Comparison of ENCODE assay signal across 1 cellular context in genomic region chr1:145119842-145120241, GRCh38. TPM values are rescaled to one million over a fixed set of nuclear protein-coding genes. Genes with fewer than 3 reads are reported as not detected.
"Had no signal": no experiment of that assay in that cellular context is flagged by ENCODE, and none has a peak within 500 bp of the region (broad histone marks: within the 10 kb centered on the region; RNA-seq: fewer than 3 reads in every experiment).

No MANE protein-coding gene starts in this region.

RNA-seq across cellular contexts. Expression of gene FAM72D, which starts 24.1 kb away (rescaled TPM):
- total RNA-seq: Right ventricle myocardium inferior had no signal
